8 cellular contexts compared by ENCODE assay signal in genomic region chr17:76557368-76558209, GRCh38. TPM values are rescaled to one million over a fixed set of nuclear protein-coding genes. Genes with fewer than 3 reads are reported as not detected.
DNase-seq lines count a peak whose midpoint lies in the region; ATAC-seq and TF ChIP-seq lines count a peak whose summit lies in the region.

No MANE protein-coding gene starts in this region.

- intact Hi-C loops in right cardiac atrium (cut with DNase I) (loop anchor here in 2 of 4 donors (5.0 to 10.0 kb wide), 4 partner anchors 35 to 157 kb away; partner anchors contain the start of gene MXRA7 (in 1 of the 2)), uterus (cut with DNase I; ENCODE audit: low total_unique reads) (loop anchor here (10.0 kb wide), 1 partner anchor 157 kb away; the partner anchor contains the start of gene MXRA7)

- H3K27me3 ChIP-seq in right cardiac atrium (ENCODE audit: control insufficient read depth, insufficient read depth) (no peaks in the 10 kb centered on the region), uterus (no peaks in the 10 kb centered on the region)

- H3K27ac Mint-ChIP-seq in T-helper 1 cell treated with Interleukin-12 subunit alpha and Interleukin-12 subunit beta and Interleukin-4 antibody, amounts not matched to agents 30 μg/mL and 1 μg/mL, for 36 hours: peak overlapping the region; percentile 94

- no peaks in the 10 kb centered on the region for H3K9me3 Mint-ChIP-seq in T-helper 1 cell treated with Interleukin-12 subunit alpha and Interleukin-12 subunit beta and Interleukin-4 antibody, amounts not matched to agents 30 μg/mL and 1 μg/mL, for 36 hours

- peaks cover 38% of the 10 kb centered on the region for H3K36me3 Mint-ChIP-seq in T-helper 1 cell treated with Interleukin-12 subunit alpha and Interleukin-12 subunit beta and Interleukin-4 antibody, amounts not matched to agents 30 μg/mL and 1 μg/mL, for 36 hours (ENCODE audit: low read depth)

- H3K9me3 ChIP-seq in right cardiac atrium (ENCODE audit: control insufficient read depth, low read length): no peaks in the 10 kb centered on the region
- H3K9me3 ChIP-seq in uterus: no peaks in the 10 kb centered on the region

- peak overlapping the region; percentile 80 for H3K4me3 ChIP-seq in right cardiac atrium (ENCODE audit: low read length)
- H3K4me3 ChIP-seq in uterus: peak overlapping the region; percentile 67 to 77

- H3K27me3 Mint-ChIP-seq in T-helper 1 cell treated with Interleukin-12 subunit alpha and Interleukin-12 subunit beta and Interleukin-4 antibody, amounts not matched to agents 30 μg/mL and 1 μg/mL, for 36 hours (ENCODE audit: low read depth): no peaks in the 10 kb centered on the region

- peak overlapping the region; percentile 97 for H3K4me3 Mint-ChIP-seq in T-helper 1 cell treated with Interleukin-12 subunit alpha and Interleukin-12 subunit beta and Interleukin-4 antibody, amounts not matched to agents 30 μg/mL and 1 μg/mL, for 36 hours

- peak; percentile 32 to 70 (median 41) for TF ChIP-seq CTCF in uterus (IDR thresholded peaks at IDR 0.05)

- H3K27ac ChIP-seq in angular gyrus (ENCODE audit: low read depth, low read length) (peak overlapping the region; percentile 64), right cardiac atrium (ENCODE audit: low read length) (peak overlapping the region; percentile 92), uterus (peak overlapping the region; percentile 83 to 87)

- peaks cover 2% of the 10 kb centered on the region for H3K4me1 ChIP-seq in right cardiac atrium (ENCODE audit: control insufficient read depth, insufficient read depth, low read length)
- H3K4me1 ChIP-seq in uterus: peaks cover 5 to 13% of the 10 kb centered on the region in 2 donors

- peak; percentile 93 for DNase-seq in NCI-H1694 (lab: John Stamatoyannopoulos, UW)
- DNase-seq in right cardiac atrium: peak; percentile 95 to 97 (median 97)
- DNase-seq in pulmonary artery endothelial cell (ENCODE audit: low read depth, low spot score): peak; percentile 84
- peak; percentile 93 to 95 for DNase-seq in uterus

- H3K36me3 ChIP-seq in uterus: no peaks in the 10 kb centered on the region

- ATAC-seq in HG02885 (IDR thresholded peaks at IDR 0.05; ENCODE audit: poor library complexity, unreplicated experiment): peak; percentile 87
- ATAC-seq in right cardiac atrium: peak; percentile 93 to 94

- TF ChIP-seq POLR2A in GM15510 (IDR thresholded peaks at IDR 0.05; ENCODE audit: borderline replicate concordance, extremely low read depth, insufficient read length) (peak; percentile 94), uterus (IDR thresholded peaks at IDR 0.05) (peak; percentile 73 to 78)

- peaks cover 44% of the 10 kb centered on the region for H3K4me1 Mint-ChIP-seq in T-helper 1 cell treated with Interleukin-12 subunit alpha and Interleukin-12 subunit beta and Interleukin-4 antibody, amounts not matched to agents 30 μg/mL and 1 μg/mL, for 36 hours (ENCODE audit: low read depth)

- under 1% methylated on average over 55 of the region's 55 CpGs for WGBS in right cardiac atrium

RNA-seq across cellular contexts. Expression of gene PRCD, which starts 17.7 kb away (rescaled TPM):
- 10 to 100 TPM in 3 of 4 donors, 1 to 10 TPM in 1; 6.1 to 11.6 (median 10.9) TPM for total RNA-seq in right cardiac atrium
- polyA plus RNA-seq in right cardiac atrium: 9.8 TPM
- total RNA-seq in pulmonary artery endothelial cell: 0.20 and 0.35 TPM in 2 replicates
- total RNA-seq in uterus: 10 to 100 TPM in 1 of 4 donors, under 1 TPM in 2, not detected in 1; 0.26 to 13.4 (median 0.69) TPM

RNA-seq across cellular contexts. Expression of gene CYGB, which starts 20.1 kb away (rescaled TPM):
- total RNA-seq in right cardiac atrium (10 to 100 TPM; 46.6 to 83.9 (median 67.3) TPM), pulmonary artery endothelial cell (0.40 and 1.4 TPM in 2 replicates), uterus (10 to 100 TPM in 2 of 4 donors, 1 to 10 TPM in 2; 7.8 to 33.2 (median 19.8) TPM)
- 58.7 TPM for polyA plus RNA-seq in right cardiac atrium

RNA-seq across cellular contexts. Expression of gene ST6GALNAC2, which starts 28.1 kb away (rescaled TPM):
- total RNA-seq in right cardiac atrium (1 to 10 TPM; 4.0 to 5.8 (median 5.5) TPM), pulmonary artery endothelial cell (0.66 and 1.7 TPM in 2 replicates), uterus (1 to 10 TPM in 2 of 4 donors, under 1 TPM in 1, not detected in 1; 0.59 to 9.5 (median 5.3) TPM)
- polyA plus RNA-seq in right cardiac atrium: 4.2 TPM

RNA-seq across cellular contexts. Expression of gene RHBDF2, which starts 56.4 kb away (rescaled TPM):
- 10 to 100 TPM; 10.2 to 16.4 (median 12.8) TPM for total RNA-seq in right cardiac atrium
- polyA plus RNA-seq in right cardiac atrium: 11.2 TPM
- total RNA-seq in pulmonary artery endothelial cell: 14.0 and 20.6 TPM in 2 replicates
- total RNA-seq in uterus: 10 to 100 TPM in 2 of 4 donors, 1 to 10 TPM in 2; 3.8 to 26.1 (median 8.4) TPM

Comparison
In these comparisons a context has a peak if more than half of its experiments do, and no peak if none do; other contexts are left out.
1. Peak in every context shown above with its lines: DNase-seq, ATAC-seq, H3K4me3 ChIP-seq and H3K27ac ChIP-seq.